In genomic region chr9:111597852-111598729, GRCh38 we compare ENCODE assay signal across 8 cellular contexts. TPM values are rescaled to one million over a fixed set of nuclear protein-coding genes. Genes with fewer than 3 reads are reported as not detected.
DNase-seq lines count a peak whose midpoint lies in the region; ATAC-seq lines count a peak whose summit lies in the region.

No MANE protein-coding gene starts in this region.

- WGBS in esophagus, 2 donors, result 1% methylated on average over 41 of the region's 41 CpGs

- H3K9me3 ChIP-seq in esophagus (ENCODE audit: control insufficient read depth in 2 of 2, insufficient read depth in 1 of 2, low read depth in 1 of 2, low read length in 1 of 2), result no peaks in the 10 kb centered on the region
- H3K9me3 ChIP-seq in muscle layer of duodenum (ENCODE audit: control insufficient read depth in 1 of 2, low read length in 2 of 2), result no peaks in the 10 kb centered on the region

- H3K4me3 ChIP-seq in esophagus (ENCODE audit: low read depth in 1 of 2, low read length in 2 of 2) (peak overlapping the region; percentile 64 to 70), muscle layer of duodenum (ENCODE audit: low read depth in 1 of 2, low read length in 2 of 2) (peak overlapping the region; percentile 77 to 83)

- H3K9me3 Mint-ChIP-seq in stimulated activated naive CD8-positive, alpha-beta T cell treated with anti-CD3 and anti-CD28 coated beads, Interleukin-15, amount 100 ng/mL, for 72 hours, result no peaks in the 10 kb centered on the region

- H3K4me1 ChIP-seq in esophagus (ENCODE audit: control insufficient read depth in 2 of 2, insufficient read depth in 2 of 2, low read length in 1 of 2) (peaks cover 0 to 3% of the 10 kb centered on the region in 2 donors), muscle layer of duodenum (ENCODE audit: control insufficient read depth in 1 of 2, insufficient read depth in 2 of 2, low read length in 2 of 2) (no peaks in the 10 kb centered on the region)

- no peaks in the 10 kb centered on the region for H3K27me3 ChIP-seq in esophagus (ENCODE audit: control insufficient read depth in 1 of 2, insufficient read depth in 2 of 2, low read length in 2 of 2)
- H3K27me3 ChIP-seq in muscle layer of duodenum (ENCODE audit: low read depth, low read length), result no peaks in the 10 kb centered on the region

- peaks cover 55% of the 10 kb centered on the region for H3K27me3 Mint-ChIP-seq in stimulated activated naive CD8-positive, alpha-beta T cell treated with anti-CD3 and anti-CD28 coated beads, Interleukin-15, amount 100 ng/mL, for 72 hours

- peak; percentile 35 for DNase-seq in DMS79 treated with DMSO at 0.1 percent for 48 hours (lab: John Stamatoyannopoulos, UW)
- DNase-seq in DMS79 (lab: John Stamatoyannopoulos, UW), result no peak
- peak; percentile 31 to 52 for DNase-seq in NOMO-1 (lab: John Stamatoyannopoulos, UW; ENCODE audit: unreplicated experiment in 2 of 2)
- DNase-seq in activated T-cell treated with anti-CD3 and anti-CD28 coated beads for 4 hours, result peak; percentile 30
- peak; percentile 40 to 60 for DNase-seq in stimulated activated naive CD8-positive, alpha-beta T cell treated with anti-CD3 and anti-CD28 coated beads, Interleukin-15, amount 100 ng/mL, for 72 hours

- H3K4me1 Mint-ChIP-seq in stimulated activated naive CD8-positive, alpha-beta T cell treated with anti-CD3 and anti-CD28 coated beads, Interleukin-15, amount 100 ng/mL, for 72 hours, result peaks cover 26% of the 10 kb centered on the region

- H3K27ac Mint-ChIP-seq in stimulated activated naive CD8-positive, alpha-beta T cell treated with anti-CD3 and anti-CD28 coated beads, Interleukin-15, amount 100 ng/mL, for 72 hours, result peak overlapping the region; percentile 25 to 63

- peak; percentile 60 for ATAC-seq in HG03280 (IDR thresholded peaks at IDR 0.05; ENCODE audit: unreplicated experiment)
- ATAC-seq in stimulated activated naive CD8-positive, alpha-beta T cell treated with anti-CD3 and anti-CD28 coated beads, Interleukin-15, amount 100 ng/mL, for 72 hours, result peak; percentile 56

- H3K36me3 ChIP-seq in esophagus (ENCODE audit: control insufficient read depth in 2 of 2, insufficient read depth in 2 of 2, low read length in 1 of 2), result peaks cover 0 to 6% of the 10 kb centered on the region in 2 donors
- peaks cover 9 to 22% of the 10 kb centered on the region in 2 donors for H3K36me3 ChIP-seq in muscle layer of duodenum (ENCODE audit: control insufficient read depth in 1 of 2, insufficient read depth in 2 of 2, low read length in 2 of 2)

- peak overlapping the region; percentile 84 to 88 for H3K4me3 Mint-ChIP-seq in stimulated activated naive CD8-positive, alpha-beta T cell treated with anti-CD3 and anti-CD28 coated beads, Interleukin-15, amount 100 ng/mL, for 72 hours

- peak overlapping the region; percentile 74 to 83 for H3K27ac ChIP-seq in esophagus (ENCODE audit: low read depth in 2 of 2, low read length in 1 of 2)
- H3K27ac ChIP-seq in muscle layer of duodenum (ENCODE audit: low read length), result peak overlapping the region; percentile 82

RNA-seq across cellular contexts. Expression of gene PTGR1, which starts 1.4 kb away (rescaled TPM):
- polyA plus RNA-seq in esophagus, result 10 to 100 TPM; 28.2 to 93.3 TPM

RNA-seq across cellular contexts. Expression of gene DNAJC25, which starts 33.0 kb away (rescaled TPM):
- 1 to 10 TPM; 3.3 to 3.7 TPM for polyA plus RNA-seq in esophagus
